In the genomic region with DNA sequence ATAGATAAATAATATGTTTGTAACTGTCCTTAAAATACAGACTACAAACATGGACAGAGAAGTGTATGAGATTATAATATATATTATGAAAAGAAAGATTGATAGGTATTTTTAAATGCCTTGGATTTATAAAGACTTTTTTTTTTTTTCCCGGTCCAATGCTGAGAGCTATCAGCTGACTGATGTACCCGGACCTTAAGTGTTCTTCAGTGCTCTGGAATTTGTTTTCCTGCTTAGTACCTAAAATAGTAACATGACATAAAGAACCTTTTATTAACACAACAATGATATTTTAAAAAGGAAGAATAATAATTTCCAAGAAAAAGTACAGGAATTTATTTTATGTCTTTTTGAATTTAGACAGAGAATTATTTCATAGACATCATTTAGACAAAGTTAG, we compare ENCODE assay signal across 26 cellular contexts.
DNase-seq lines count a peak whose midpoint lies in the region; ATAC-seq and TF ChIP-seq lines count a peak whose summit lies in the region.
"Had no signal": no experiment of that assay in that cellular context is flagged by ENCODE, and none has a peak within 500 bp of the region (broad histone marks: within the 10 kb centered on the region; RNA-seq: fewer than 3 reads in every experiment).

No MANE protein-coding gene starts in this region.

- H3K4me3 Mint-ChIP-seq in activated CD4-positive, alpha-beta memory T cell treated with anti-CD3 and anti-CD28 coated beads, Interleukin-2, amount 10 ng/mL, durations not matched to agents 7 days and 5 days = no peak overlapping the region
- H3K4me3 Mint-ChIP-seq: CD14-positive monocyte; CD4-positive, alpha-beta memory T cell; CD4-positive, CD25-positive, alpha-beta regulatory T cell; CD8-positive, alpha-beta memory T cell had no signal

- H3K27me3 Mint-ChIP-seq in activated CD4-positive, alpha-beta memory T cell treated with anti-CD3 and anti-CD28 coated beads, Interleukin-2, amount 10 ng/mL, durations not matched to agents 7 days and 5 days = no peaks in the 10 kb centered on the region
- H3K27me3 Mint-ChIP-seq: CD4-positive, alpha-beta memory T cell; CD4-positive, CD25-positive, alpha-beta regulatory T cell; CD8-positive, alpha-beta memory T cell had no signal

- intact Hi-C loops in Right ventricle myocardium superior (cut with DNase I) (no loop called here), left cardiac atrium (cut with DNase I) (no loop called here), left ventricle myocardium inferior (cut with micrococcal nuclease) (no loop called here), left ventricle myocardium superior (cut with micrococcal nuclease) (no loop called here), left lung (cut with DNase I) (no loop called here)

- H3K9me3 Mint-ChIP-seq in activated CD4-positive, alpha-beta memory T cell treated with anti-CD3 and anti-CD28 coated beads, Interleukin-2, amount 10 ng/mL, durations not matched to agents 7 days and 5 days = peaks cover 2% of the 10 kb centered on the region

- peaks cover 21% of the 10 kb centered on the region for H3K9me3 ChIP-seq in left ventricle myocardium inferior (replicated peaks)
- peaks cover 0 to 11% of the 10 kb centered on the region in 2 donors for H3K9me3 ChIP-seq in left lung
- H3K9me3 ChIP-seq: BE2C, BLaER1 had no signal

- H3K4me3 ChIP-seq in left ventricle myocardium inferior (peak overlapping the region; percentile 52), left lung (no peak overlapping the region)
- H3K4me3 ChIP-seq: BLaER1, GM12878 had no signal

- CTCF ChIA-PET in activated CD4-positive, alpha-beta memory T cell treated with anti-CD3 and anti-CD28 coated beads, Interleukin-2, amount 10 ng/mL, durations not matched to agents 7 days and 5 days (lab: Charles Lee) = no interaction called here

- no peak overlapping the region for H3K27ac Mint-ChIP-seq in activated CD4-positive, alpha-beta memory T cell treated with anti-CD3 and anti-CD28 coated beads, Interleukin-2, amount 10 ng/mL, durations not matched to agents 7 days and 5 days
- H3K27ac Mint-ChIP-seq: CD14-positive monocyte; CD4-positive, alpha-beta memory T cell; CD4-positive, CD25-positive, alpha-beta regulatory T cell; CD8-positive, alpha-beta memory T cell had no signal

- DNase-seq in Right ventricle myocardium superior = no peak
- DNase-seq in left cardiac atrium = no peak
- no peak for DNase-seq in left ventricle myocardium inferior
- no peak for DNase-seq in left ventricle myocardium superior
- no peak for DNase-seq in left lung
- no peak for DNase-seq in activated CD4-positive, alpha-beta memory T cell treated with anti-CD3 and anti-CD28 coated beads, Interleukin-2, amount 10 ng/mL, durations not matched to agents 7 days and 5 days
- no peak for DNase-seq in NCI-H510A (lab: John Stamatoyannopoulos, UW)
- DNase-seq: 8988T; ACHN; BE2C; C1 segment of cervical spinal cord; CD4-positive, alpha-beta memory T cell; CD4-positive, CD25-positive, alpha-beta regulatory T cell; CD8-positive, alpha-beta memory T cell; COR-L47; DMS 273 treated with DMSO at 0.1 percent for 48 hours; DMS153; DMS53; DMS79; DND-41; EL; GDM1 had no signal

- peak; percentile 95 for ATAC-seq in Right ventricle myocardium superior (ENCODE audit: poor library complexity)
- no peak for ATAC-seq in left cardiac atrium
- peak; percentile 88 for ATAC-seq in left ventricle myocardium superior
- ATAC-seq in left lung = peak; percentile 44
- no peak for ATAC-seq in GM18861 (IDR thresholded peaks at IDR 0.05; ENCODE audit: unreplicated experiment)

- H3K4me1 Mint-ChIP-seq in activated CD4-positive, alpha-beta memory T cell treated with anti-CD3 and anti-CD28 coated beads, Interleukin-2, amount 10 ng/mL, durations not matched to agents 7 days and 5 days = no peaks in the 10 kb centered on the region
- H3K4me1 Mint-ChIP-seq: CD14-positive monocyte; CD4-positive, alpha-beta memory T cell; CD4-positive, CD25-positive, alpha-beta regulatory T cell; CD8-positive, alpha-beta memory T cell had no signal

- no peaks in the 10 kb centered on the region for H3K36me3 Mint-ChIP-seq in activated CD4-positive, alpha-beta memory T cell treated with anti-CD3 and anti-CD28 coated beads, Interleukin-2, amount 10 ng/mL, durations not matched to agents 7 days and 5 days (ENCODE audit: low read depth)
- H3K36me3 Mint-ChIP-seq: CD14-positive monocyte; CD4-positive, alpha-beta memory T cell; CD4-positive, CD25-positive, alpha-beta regulatory T cell; CD8-positive, alpha-beta memory T cell had no signal

- H3K27me3 ChIP-seq in left ventricle myocardium inferior (ENCODE audit: low read depth) (no peaks in the 10 kb centered on the region), left lung (no peaks in the 10 kb centered on the region)
- H3K27me3 ChIP-seq: BE2C, BLaER1 had no signal

- POLR2A ChIA-PET in activated CD4-positive, alpha-beta memory T cell treated with anti-CD3 and anti-CD28 coated beads, Interleukin-2, amount 10 ng/mL, durations not matched to agents 7 days and 5 days (lab: Charles Lee) = no interaction called here

- H3K4me1 ChIP-seq in left ventricle myocardium inferior = no peaks in the 10 kb centered on the region
- no peaks in the 10 kb centered on the region for H3K4me1 ChIP-seq in left lung
- H3K4me1 ChIP-seq: BE2C, BLaER1 had no signal

- H3K27ac ChIP-seq in left ventricle myocardium inferior (replicated peaks) (peak overlapping the region; percentile 64), left lung (no peak overlapping the region)
- H3K27ac ChIP-seq: BLaER1 had no signal

- H3K36me3 ChIP-seq in left ventricle myocardium inferior (no peaks in the 10 kb centered on the region), left lung (no peaks in the 10 kb centered on the region)
- H3K36me3 ChIP-seq: BE2C, BLaER1 had no signal

- TF ChIP-seq CTCF in left ventricle myocardium inferior (IDR thresholded peaks at IDR 0.05; ENCODE audit: borderline replicate concordance) = no peak
- no peak for TF ChIP-seq CTCF in left lung (IDR thresholded peaks at IDR 0.05)

Comparison
In these comparisons a context has a peak if more than half of its experiments do, and no peak if none do; other contexts are left out.
1. ATAC-seq: peak in Right ventricle myocardium superior (single experiment), left ventricle myocardium superior (single experiment) and left lung (single experiment); none in left cardiac atrium (0 of 2) and GM18861 (single experiment).